Comparison of ENCODE assay signal across 23 cellular contexts in genomic region chr21:37766104-37766503, GRCh38.
"Had no signal": no experiment of that assay in that cellular context is flagged by ENCODE, and none has a peak within 500 bp of the region (broad histone marks: within the 10 kb centered on the region; RNA-seq: fewer than 3 reads in every experiment).

No MANE protein-coding gene starts in this region.

- DNase-seq: colonic mucosa; effector memory CD8-positive, alpha-beta T cell; hypothalamus; left cardiac atrium; left lung; mesenchymal stem cell; naive thymus-derived CD8-positive, alpha-beta T cell; nephron progenitor cell; nucleus accumbens; ovary; psoas muscle; right cardiac atrium; sigmoid colon; stimulated activated CD4-positive, alpha-beta T cell treated with anti-CD3 and anti-CD28 coated beads, Interleukin-2, amount 100 ng/mL, for 24 hours; stimulated activated CD4-positive, alpha-beta T cell treated with anti-CD3 and anti-CD28 coated beads, Interleukin-4, amount 100 ng/mL, for 4 hours; stimulated activated naive CD8-positive, alpha-beta T cell treated with anti-CD3 and anti-CD28 coated beads, Interleukin-15, Interleukin-2, amounts not matched to agents 100 U/mL and 50 U/mL, for 24 hours; substantia nigra; upper lobe of left lung; uterus had no signal

- ATAC-seq: effector memory CD8-positive, alpha-beta T cell; left cardiac atrium; left lung; naive thymus-derived CD8-positive, alpha-beta T cell; psoas muscle; right cardiac atrium; stimulated activated memory B cell treated with anti-CD40 and anti-IgM and Interleukin-4, amounts not matched to agents 10 μg/mL and 1 μg/mL and 100 μg/mL, for 72 hours; stimulated activated naive CD8-positive, alpha-beta T cell treated with anti-CD3 and anti-CD28 coated beads, Interleukin-15, Interleukin-2, amounts not matched to agents 100 U/mL and 50 U/mL, for 24 hours had no signal

- H3K36me3 Mint-ChIP-seq: mesothelial cell of epicardium; naive thymus-derived CD8-positive, alpha-beta T cell; stimulated activated memory B cell treated with anti-CD40 and anti-IgM and Interleukin-4, amounts not matched to agents 10 μg/mL and 1 μg/mL and 100 μg/mL, for 72 hours had no signal

- H3K9me3 Mint-ChIP-seq: central memory CD8-positive, alpha-beta T cell; dendritic cell treated with granulocyte-macrophage colony-stimulating factor and Interleukin-4, amounts not matched to agents 40 ng/mL and 50 ng/mL, for 4 days; effector memory CD8-positive, alpha-beta T cell; mesothelial cell of epicardium; naive thymus-derived CD8-positive, alpha-beta T cell had no signal

- H3K4me3 Mint-ChIP-seq: central memory CD8-positive, alpha-beta T cell; dendritic cell treated with granulocyte-macrophage colony-stimulating factor and Interleukin-4, amounts not matched to agents 40 ng/mL and 50 ng/mL, for 4 days; effector memory CD8-positive, alpha-beta T cell; mesothelial cell of epicardium; naive thymus-derived CD8-positive, alpha-beta T cell; nephron progenitor cell; stimulated activated memory B cell treated with anti-CD40 and anti-IgM and Interleukin-4, amounts not matched to agents 10 μg/mL and 1 μg/mL and 100 μg/mL, for 72 hours had no signal

- H3K27ac Mint-ChIP-seq: dendritic cell treated with granulocyte-macrophage colony-stimulating factor and Interleukin-4, amounts not matched to agents 40 ng/mL and 50 ng/mL, for 4 days; effector memory CD8-positive, alpha-beta T cell; mesothelial cell of epicardium; naive thymus-derived CD8-positive, alpha-beta T cell; nephron progenitor cell; stimulated activated memory B cell treated with anti-CD40 and anti-IgM and Interleukin-4, amounts not matched to agents 10 μg/mL and 1 μg/mL and 100 μg/mL, for 72 hours had no signal

- H3K27me3 Mint-ChIP-seq: dendritic cell treated with granulocyte-macrophage colony-stimulating factor and Interleukin-4, amounts not matched to agents 40 ng/mL and 50 ng/mL, for 4 days; stimulated activated memory B cell treated with anti-CD40 and anti-IgM and Interleukin-4, amounts not matched to agents 10 μg/mL and 1 μg/mL and 100 μg/mL, for 72 hours had no signal

- H3K4me1 Mint-ChIP-seq: central memory CD8-positive, alpha-beta T cell; nephron progenitor cell; stimulated activated memory B cell treated with anti-CD40 and anti-IgM and Interleukin-4, amounts not matched to agents 10 μg/mL and 1 μg/mL and 100 μg/mL, for 72 hours had no signal
